Comparison of ENCODE assay signal across 8 cellular contexts in the genomic region with DNA sequence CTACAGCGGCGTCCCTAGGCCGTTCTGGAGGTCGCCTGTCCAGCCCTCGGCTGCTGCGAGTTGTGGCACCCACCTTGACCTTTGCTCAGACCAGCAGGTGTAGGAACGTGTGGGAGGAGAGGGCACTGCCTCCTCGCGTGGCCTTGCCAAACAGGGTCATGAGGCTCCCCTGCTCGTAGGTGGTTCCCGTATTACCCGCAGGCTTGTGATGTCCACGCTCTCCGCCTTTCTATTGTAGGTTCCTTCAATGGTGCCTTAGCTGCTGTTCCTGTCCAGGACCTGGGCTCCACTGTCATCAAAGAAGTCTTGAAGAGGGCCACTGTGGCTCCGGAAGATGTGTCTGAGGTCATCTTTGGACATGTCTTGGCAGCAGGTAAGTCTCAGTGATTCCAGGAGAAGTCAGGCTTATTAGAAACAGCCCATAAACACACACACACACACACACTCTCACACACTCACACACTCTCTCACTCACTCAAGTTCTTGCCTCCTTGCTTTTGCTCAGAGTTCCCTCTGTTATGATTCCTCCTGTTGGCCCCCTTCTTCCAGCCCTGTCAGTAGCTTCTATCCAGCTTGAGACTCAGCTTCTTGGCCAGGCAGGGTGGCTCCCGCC. TPM values are rescaled to one million over a fixed set of nuclear protein-coding genes. Genes with fewer than 3 reads are reported as not detected.
A peak's percentile ranks its signal among the peaks of the same experiment; 100 is the strongest.
DNase-seq lines count a peak whose midpoint lies in the region; ATAC-seq and TF ChIP-seq lines count a peak whose summit lies in the region.

No MANE protein-coding gene starts in this region.

- H3K27me3 ChIP-seq in right cardiac atrium (ENCODE audit: control insufficient read depth, insufficient read depth) (no peaks in the 10 kb centered on the region), sigmoid colon (no peaks in the 10 kb centered on the region)

- no peak for TF ChIP-seq CTCF in 22Rv1 (IDR thresholded peaks at IDR 0.05)
- no peak for TF ChIP-seq CTCF in sigmoid colon (IDR thresholded peaks at IDR 0.05)

- H3K4me1 Mint-ChIP-seq in activated naive CD4-positive, alpha-beta T cell treated with anti-CD3 and anti-CD28 coated beads, Interleukin-2, amount 50 U/mL, for 24 hours = peaks cover 33% of the 10 kb centered on the region

- H3K4me3 Mint-ChIP-seq in activated naive CD4-positive, alpha-beta T cell treated with anti-CD3 and anti-CD28 coated beads, Interleukin-2, amount 50 U/mL, for 24 hours = peak overlapping the region; percentile 93

- no peaks in the 10 kb centered on the region for H3K27me3 Mint-ChIP-seq in activated naive CD4-positive, alpha-beta T cell treated with anti-CD3 and anti-CD28 coated beads, Interleukin-2, amount 50 U/mL, for 24 hours

- DNase-seq in HuH-7.5 (ENCODE audit: low spot score) (peak; percentile 36), right cardiac atrium (peak in 1 of 3 donors; percentile 63), sigmoid colon (peak; percentile 73), NCI-H187 (lab: John Stamatoyannopoulos, UW) (no peak)

- no peak for TF ChIP-seq EP300 in sigmoid colon (IDR thresholded peaks at IDR 0.05)

- no peak for TF ChIP-seq POLR2A in sigmoid colon (IDR thresholded peaks at IDR 0.05)

- H3K4me1 ChIP-seq in right cardiac atrium (ENCODE audit: control insufficient read depth, insufficient read depth, low read length) (peaks cover 5% of the 10 kb centered on the region), sigmoid colon (peaks cover 0 to 20% (median 12%) of the 10 kb centered on the region in 4 donors)

- peaks cover 0 to 31% (median 3%) of the 10 kb centered on the region in 4 donors for H3K36me3 ChIP-seq in sigmoid colon

- intact Hi-C loops in right cardiac atrium (cut with DNase I) (no loop called here), sigmoid colon (cut with DNase I) (loop anchor here (2.0 kb wide), 1 partner anchor 26 kb away; a partner anchor contains a TSS)

- H3K9me3 ChIP-seq in right cardiac atrium (ENCODE audit: control insufficient read depth, low read length) (no peaks in the 10 kb centered on the region), sigmoid colon (no peaks in the 10 kb centered on the region)

- WGBS in right cardiac atrium = 23% methylated on average over 16 of the region's 16 CpGs
- WGBS in sigmoid colon, 2 donors = 9 to 16% methylated on average over 16 of the region's 16 CpGs

- peaks cover 12% of the 10 kb centered on the region for H3K36me3 Mint-ChIP-seq in activated naive CD4-positive, alpha-beta T cell treated with anti-CD3 and anti-CD28 coated beads, Interleukin-2, amount 50 U/mL, for 24 hours

- H3K27ac ChIP-seq in 22Rv1 (peak overlapping the region; percentile 94), right cardiac atrium (ENCODE audit: low read length) (peak overlapping the region; percentile 64), sigmoid colon (peak overlapping the region; percentile 98 to 100 (median 100))

- no peaks in the 10 kb centered on the region for H3K9me3 Mint-ChIP-seq in activated naive CD4-positive, alpha-beta T cell treated with anti-CD3 and anti-CD28 coated beads, Interleukin-2, amount 50 U/mL, for 24 hours

- H3K4me3 ChIP-seq in right cardiac atrium (ENCODE audit: low read length) (peak overlapping the region; percentile 72), sigmoid colon (peak overlapping the region; percentile 74 to 99 (median 92))

- peak; percentile 8 for ATAC-seq in GM18867 (IDR thresholded peaks at IDR 0.05; ENCODE audit: unreplicated experiment)
- ATAC-seq in right cardiac atrium = peak; percentile 1 to 4
- ATAC-seq in GM18868 (IDR thresholded peaks at IDR 0.05; ENCODE audit: unreplicated experiment) = no peak

- H3K27ac Mint-ChIP-seq in activated naive CD4-positive, alpha-beta T cell treated with anti-CD3 and anti-CD28 coated beads, Interleukin-2, amount 50 U/mL, for 24 hours = peak overlapping the region; percentile 94

RNA-seq across cellular contexts. Expression of a gene that starts 0.9 kb away (rescaled TPM):
- total RNA-seq in right cardiac atrium = 1 to 10 TPM; 4.7 to 7.9 (median 5.1) TPM
- polyA plus RNA-seq in right cardiac atrium = 6.0 TPM
- 10 to 100 TPM in 1 of 4 donors, 1 to 10 TPM in 3; 4.1 to 12.1 (median 5.2) TPM for total RNA-seq in sigmoid colon
- 10 to 100 TPM; 42.0 to 85.1 (median 79.3) TPM for polyA plus RNA-seq in sigmoid colon

RNA-seq across cellular contexts. Expression of a gene that starts 26.6 kb away (rescaled TPM):
- 100 to 1,000 TPM; 134 to 161 (median 145) TPM for total RNA-seq in right cardiac atrium
- polyA plus RNA-seq in right cardiac atrium = 123 TPM
- total RNA-seq in sigmoid colon = 100 to 1,000 TPM; 117 to 123 (median 119) TPM
- polyA plus RNA-seq in sigmoid colon = 100 to 1,000 TPM in 2 of 3 donors, 10 to 100 TPM in 1; 88.9 to 130 (median 114) TPM

RNA-seq across cellular contexts. Expression of a gene that starts 27.5 kb away (rescaled TPM):
- total RNA-seq in right cardiac atrium (10 to 100 TPM; 56.7 to 67.7 (median 63.5) TPM), sigmoid colon (100 to 1,000 TPM in 1 of 4 donors, 10 to 100 TPM in 3; 61.6 to 115 (median 86.3) TPM)
- polyA plus RNA-seq in right cardiac atrium (107 TPM), sigmoid colon (10 to 100 TPM; 84.7 to 96.1 (median 92.0) TPM)

RNA-seq across cellular contexts. Expression of a gene that starts 35.5 kb away (rescaled TPM):
- 10 to 100 TPM; 52.0 to 61.0 (median 56.5) TPM for total RNA-seq in right cardiac atrium
- polyA plus RNA-seq in right cardiac atrium = 46.1 TPM
- total RNA-seq in sigmoid colon = 10 to 100 TPM; 64.5 to 93.8 (median 75.6) TPM
- 10 to 100 TPM; 55.9 to 76.1 (median 65.7) TPM for polyA plus RNA-seq in sigmoid colon

RNA-seq across cellular contexts. Expression of a gene that starts 37.3 kb away (rescaled TPM):
- total RNA-seq in right cardiac atrium (under 1 TPM in 2 of 4 donors, not detected in 2; 0.24 to 0.31 TPM), sigmoid colon (1 to 10 TPM in 1 of 4 donors, under 1 TPM in 1, not detected in 2; 0.71 to 1.1 TPM)
- polyA plus RNA-seq in right cardiac atrium (0.43 TPM), sigmoid colon (under 1 TPM in 1 of 3 donors, not detected in 2; 0.13 TPM)

Comparison
In these comparisons a context has a peak if more than half of its experiments do, and no peak if none do; other contexts are left out.
1. DNase-seq: peak in HuH-7.5 (single experiment) and sigmoid colon (single experiment); none in NCI-H187 (0 of 2).
2. Peak in every context shown above with its lines, with median percentiles within 50 percentile points of each other: H3K27ac ChIP-seq.